ENCODE assay signal across 18 cellular contexts in genomic region chr20:58078741-58079522, GRCh38.
A peak's percentile ranks its signal among the peaks of the same experiment; 100 is the strongest.
DNase-seq lines count a peak whose midpoint lies in the region; ATAC-seq, FAIRE-seq and TF ChIP-seq lines count a peak whose summit lies in the region.
"Had no signal": no experiment of that assay in that cellular context is flagged by ENCODE, and none has a peak within 500 bp of the region (broad histone marks: within the 10 kb centered on the region; RNA-seq: fewer than 3 reads in every experiment).

No MANE protein-coding gene starts in this region.

- H3K9me3 ChIP-seq in mammary epithelial cell (replicated peaks; ENCODE audit: insufficient read depth, low read length) (no peaks in the 10 kb centered on the region), keratinocyte (ENCODE audit: control insufficient read depth, low read depth, low read length) (no peaks in the 10 kb centered on the region)
- H3K9me3 ChIP-seq: stomach had no signal

- H2AFZ ChIP-seq in mammary epithelial cell (ENCODE audit: low read depth, low read length) (peak overlapping the region; percentile 71), keratinocyte (ENCODE audit: control insufficient read depth, low read length) (no peak overlapping the region)

- BruUV-seq in mammary epithelial cell (replicated peaks; lab: Mats Ljungman, UMichigan) = no TSS peak
- BruUV-seq in MCF 10A (replicated peaks; lab: Mats Ljungman, UMichigan) = no TSS peak

- no peaks in the 10 kb centered on the region for H3K36me3 Mint-ChIP-seq in MCF 10A (ENCODE audit: insufficient read depth, unreplicated experiment)
- H3K36me3 Mint-ChIP-seq: activated CD4-positive, alpha-beta memory T cell treated with anti-CD3 and anti-CD28 coated beads for 36 hours; activated naive CD8-positive, alpha-beta T cell had no signal

- H3K36me3 ChIP-seq in mammary epithelial cell (ENCODE audit: insufficient read depth, low read length) (no peaks in the 10 kb centered on the region), keratinocyte (ENCODE audit: control insufficient read depth in 2 of 2, extremely low read depth in 1 of 2, insufficient read depth in 2 of 2, low read length in 2 of 2) (no peaks in the 10 kb centered on the region)
- H3K36me3 ChIP-seq: stomach had no signal

- H3K4me1 ChIP-seq in mammary epithelial cell (ENCODE audit: insufficient read depth, low read length) (peaks cover 20% of the 10 kb centered on the region), keratinocyte (ENCODE audit: control insufficient read depth, extremely low read depth, insufficient read depth, low read length) (peaks cover 6% of the 10 kb centered on the region)

- no peaks in the 10 kb centered on the region for H4K20me1 ChIP-seq in mammary epithelial cell (ENCODE audit: insufficient read depth, low read length)
- no peaks in the 10 kb centered on the region for H4K20me1 ChIP-seq in keratinocyte (ENCODE audit: control insufficient read depth, extremely low read depth, insufficient read depth, low read length)

- intact Hi-C loops in mammary epithelial cell (cut with micrococcal nuclease) = no loop called here
- intact Hi-C loops in MCF 10A (cut with micrococcal nuclease) = no loop called here

- no peak overlapping the region for H3K4me3 Mint-ChIP-seq in MCF 10A (ENCODE audit: unreplicated experiment)
- H3K4me3 Mint-ChIP-seq: activated CD4-positive, alpha-beta memory T cell treated with anti-CD3 and anti-CD28 coated beads for 36 hours; activated naive CD8-positive, alpha-beta T cell had no signal

- peaks cover 43% of the 10 kb centered on the region for H3K27me3 Mint-ChIP-seq in MCF 10A (ENCODE audit: insufficient read depth, unreplicated experiment)

- no peak for ATAC-seq in GM21360 (IDR thresholded peaks at IDR 0.05; ENCODE audit: unreplicated experiment)

- WGBS in mammary epithelial cell (ENCODE audit: low coverage, missing lambda C conversion rate) = 54% methylated on average over 7 of the region's 7 CpGs

- POLR2A ChIA-PET in MCF 10A (lab: Yijun Ruan, JAX) = no interaction called here

- H3K27me3 ChIP-seq in mammary epithelial cell (ENCODE audit: insufficient read depth, low read length) = no peaks in the 10 kb centered on the region
- peaks cover 27% of the 10 kb centered on the region for H3K27me3 ChIP-seq in keratinocyte (ENCODE audit: control insufficient read depth, extremely low read depth, insufficient read depth, low read length)

- no peaks in the 10 kb centered on the region for H3K9me3 Mint-ChIP-seq in MCF 10A (ENCODE audit: unreplicated experiment)
- H3K9me3 Mint-ChIP-seq: activated CD4-positive, alpha-beta memory T cell treated with anti-CD3 and anti-CD28 coated beads for 36 hours had no signal

- CTCF ChIA-PET in mammary epithelial cell (lab: Charles Lee; ENCODE audit: low non-redundant PET) (no interaction called here), MCF 10A (lab: Yijun Ruan, JAX) (interaction anchor here (0.5 to 8.7 kb wide), 3 partner anchors 9 to 425 kb away, joined by 3 to 56 read pairs (median 7); no protein-coding TSS in a partner anchor)

- FAIRE-seq in keratinocyte (lab: Jason Lieb, UNC) = peak; percentile 67
- FAIRE-seq: islet of Langerhans had no signal

- H3K9ac ChIP-seq in mammary epithelial cell (ENCODE audit: insufficient read depth, low read length) (no peak overlapping the region), keratinocyte (ENCODE audit: control insufficient read depth, extremely low read depth, insufficient read depth, low read length) (no peak overlapping the region)

- H3K4me1 Mint-ChIP-seq in MCF 10A (ENCODE audit: insufficient read depth, unreplicated experiment) = no peaks in the 10 kb centered on the region

- H3K27ac Mint-ChIP-seq in MCF 10A (ENCODE audit: low read depth, unreplicated experiment) = no peak overlapping the region
- H3K27ac Mint-ChIP-seq: activated CD4-positive, alpha-beta memory T cell treated with anti-CD3 and anti-CD28 coated beads for 36 hours; activated naive CD8-positive, alpha-beta T cell had no signal

- dilution Hi-C loops in mammary epithelial cell (cut with HindIII; ENCODE audit: low sequenced_read_pairs) = no loop called here
- dilution Hi-C loops in keratinocyte (cut with MboI; ENCODE audit: extremely low pct_ligation_motif_present, low sequenced_read_pairs) = no loop called here

- no peak overlapping the region for H3K4me3 ChIP-seq in mammary epithelial cell (replicated peaks in 1 of 3; ENCODE audit: insufficient read depth in 1 of 3, low read depth in 2 of 3, low read length in 3 of 3)
- no peak overlapping the region for H3K4me3 ChIP-seq in cardiac fibroblast (replicated peaks in 1 of 2; ENCODE audit: low read depth in 2 of 2, low read length in 2 of 2)
- H3K4me3 ChIP-seq in keratinocyte (ENCODE audit: control insufficient read depth in 2 of 3, extremely low read depth in 1 of 3, insufficient read depth in 2 of 3, low read depth in 1 of 3, low read length in 3 of 3) = no peak overlapping the region
- H3K4me3 ChIP-seq: stomach had no signal

- H3K4me2 ChIP-seq in mammary epithelial cell (ENCODE audit: insufficient read depth, low read depth, low read length) = no peak overlapping the region
- H3K4me2 ChIP-seq in keratinocyte (ENCODE audit: control insufficient read depth, extremely low read depth, insufficient read depth, low read depth, low read length) = no peak overlapping the region

- no peaks in the 10 kb centered on the region for H3K79me2 ChIP-seq in mammary epithelial cell (ENCODE audit: insufficient read depth, low read length)
- no peaks in the 10 kb centered on the region for H3K79me2 ChIP-seq in keratinocyte (ENCODE audit: control insufficient read depth, insufficient read depth, low read length)

- DNase-seq in mammary epithelial cell = peak; percentile 43
- no peak for DNase-seq in MCF 10A (ENCODE audit: unreplicated experiment)
- DNase-seq in cardiac fibroblast (ENCODE audit: low read depth in 2 of 2) = peak; percentile 13 to 69
- DNase-seq in keratinocyte (ENCODE audit: low read depth, low spot score) = no peak
- DNase-seq in ureter (ENCODE audit: low spot score) = peak; percentile 40
- DNase-seq in SIG-M5 treated with dmso at 0.1 percent for 504 hours (lab: John Stamatoyannopoulos, UW; ENCODE audit: unreplicated experiment) = no peak
- DNase-seq in COLO668 (lab: John Stamatoyannopoulos, UW; ENCODE audit: unreplicated experiment) = no peak
- DNase-seq: 8988T; activated CD4-positive, alpha-beta memory T cell treated with anti-CD3 and anti-CD28 coated beads for 36 hours; DND-41; effector memory CD4-positive, alpha-beta T cell; NCI-H1417; NCI-H748 treated with DMSO at 0.1 percent for 48 hours; stimulated activated CD4-positive, alpha-beta T cell treated with anti-CD3 and anti-CD28 coated beads, Interleukin-2, amount 100 ng/mL, for 48 hours; stomach had no signal

- in situ Hi-C loops in mammary epithelial cell (cut with MboI; ENCODE audit: low sequenced_read_pairs in 2 of 2) = no loop called here

- H3K27ac ChIP-seq in mammary epithelial cell (ENCODE audit: insufficient read depth, low read depth, low read length) (no peak overlapping the region), keratinocyte (ENCODE audit: control insufficient read depth, insufficient read depth, low read length) (no peak overlapping the region)

- no peak for TF ChIP-seq CTCF in mammary epithelial cell (conservative IDR thresholded peaks at IDR 0.05 in 1 of 2, IDR thresholded peaks at IDR 0.05 in 1 of 2; ENCODE audit: extremely low read depth in 1 of 2, insufficient read depth in 1 of 2, low read depth in 1 of 2, low read length in 2 of 2)
- no peak for TF ChIP-seq CTCF in MCF 10A (IDR thresholded peaks at IDR 0.05; ENCODE audit: unreplicated experiment)
- TF ChIP-seq CTCF in cardiac fibroblast (IDR thresholded peaks at IDR 0.05; ENCODE audit: low read depth, low read length) = no peak
- no peak for TF ChIP-seq CTCF in keratinocyte (optimal IDR thresholded peaks at IDR 0.05 in 1 of 3, IDR thresholded peaks at IDR 0.05 in 1 of 3, conservative IDR thresholded peaks at IDR 0.05 in 1 of 3; ENCODE audit: extremely low read depth in 1 of 3, insufficient read depth in 2 of 3, low read length in 3 of 3)

- no peaks in the 10 kb centered on the region for H3K9me1 ChIP-seq in keratinocyte (ENCODE audit: control insufficient read depth, extremely low read depth, insufficient read depth, low read length)

Comparison
In these comparisons a context has a peak if more than half of its experiments do, and no peak if none do; other contexts are left out.
1. DNase-seq: peak in mammary epithelial cell (single experiment), cardiac fibroblast (2 of 2) and ureter (single experiment); none in MCF 10A (single experiment), keratinocyte (single experiment), SIG-M5 treated with dmso at 0.1 percent for 504 hours (single experiment) and COLO668 (single experiment).